8 cellular contexts compared by ENCODE assay signal in the genomic region with DNA sequence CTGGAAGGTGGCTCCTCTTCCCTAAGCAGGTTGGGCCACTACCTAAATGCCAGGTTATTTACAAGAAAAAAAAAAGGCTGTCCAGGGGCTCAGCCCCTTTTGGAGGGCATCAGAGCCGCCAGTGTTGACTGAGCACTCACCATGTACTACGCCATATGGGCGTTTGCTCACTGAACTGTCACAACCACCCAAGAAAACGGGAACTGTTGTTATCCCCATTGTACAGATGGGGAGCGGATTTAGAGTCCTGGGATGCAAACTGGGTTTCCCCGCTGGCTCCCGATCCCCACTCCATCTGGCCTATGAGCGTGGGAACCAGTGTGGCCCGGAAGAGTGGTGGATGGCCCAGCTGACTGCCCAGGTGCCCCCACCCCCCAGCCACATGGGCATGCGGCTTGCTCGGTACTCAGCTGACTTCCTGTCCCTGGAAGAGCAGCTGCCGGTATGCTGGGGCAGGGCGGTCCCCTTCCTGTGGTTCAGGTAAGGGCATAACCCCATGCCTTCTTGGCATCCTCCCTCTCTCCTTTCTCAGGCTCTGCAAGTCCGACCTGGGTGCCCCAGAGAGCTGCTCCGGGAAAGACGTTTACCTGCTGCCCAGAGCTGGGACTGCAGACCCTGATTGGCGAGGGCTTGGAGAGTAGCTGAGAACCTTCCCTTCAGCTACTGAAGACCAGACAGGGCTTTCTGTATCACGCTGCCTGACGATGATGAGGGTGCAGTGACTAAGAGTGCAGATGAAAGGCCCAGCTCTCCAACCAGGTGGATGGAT. TPM values are rescaled to one million over a fixed set of nuclear protein-coding genes. Genes with fewer than 3 reads are reported as not detected.
DNase-seq lines count a peak whose midpoint lies in the region; ATAC-seq, FAIRE-seq and TF ChIP-seq lines count a peak whose summit lies in the region.
"Had no signal": no experiment of that assay in that cellular context is flagged by ENCODE, and none has a peak within 500 bp of the region (broad histone marks: within the 10 kb centered on the region; RNA-seq: fewer than 3 reads in every experiment).

No MANE protein-coding gene starts in this region.

- H3K4me1 ChIP-seq in psoas muscle = peaks cover 63% of the 10 kb centered on the region

- no peaks in the 10 kb centered on the region for H3K27me3 ChIP-seq in dorsolateral prefrontal cortex
- H3K27me3 ChIP-seq in psoas muscle (ENCODE audit: insufficient read depth in 3 of 3, low read length in 2 of 3) = no peaks in the 10 kb centered on the region

- no peaks in the 10 kb centered on the region for H3K9me3 ChIP-seq in psoas muscle

- 67 to 71% (median 69%) methylated on average over 19 of the region's 19 CpGs for WGBS in psoas muscle, 3 donors

- FAIRE-seq in HTR-8/SVneo (lab: Jason Lieb, UNC) = peak; percentile 44

- H3K36me3 ChIP-seq in psoas muscle (ENCODE audit: insufficient read depth in 1 of 2, low read depth in 1 of 2) = no peaks in the 10 kb centered on the region

- TF ChIP-seq CTCF in dorsolateral prefrontal cortex (IDR thresholded peaks at IDR 0.05 in 54 of 56, conservative IDR thresholded peaks at IDR 0.05 in 2 of 56; ENCODE audit: low read depth in 1 of 56, partially characterized antibody in 56 of 56) (no peak), psoas muscle (IDR thresholded peaks at IDR 0.05) (no peak)

- H3K4me3 ChIP-seq in dorsolateral prefrontal cortex (no peak overlapping the region), psoas muscle (peak overlapping the region; percentile 56)
- H3K4me3 ChIP-seq: SK-N-MC had no signal

- ATAC-seq in activated CD4-positive, CD25-positive, alpha-beta regulatory T cell treated with anti-CD3 and anti-CD28 coated beads, Interleukin-2, amount 50 U/mL, for 24 hours = peak; percentile 70 to 74
- no peak for ATAC-seq in psoas muscle

- DNase-seq in HTR-8/SVneo (ENCODE audit: insufficient read length, low spot score) (no peak), dorsolateral prefrontal cortex (no peak), psoas muscle (no peak), AG20443 (ENCODE audit: low spot score) (no peak), NCI-H2196 (lab: John Stamatoyannopoulos, UW; ENCODE audit: unreplicated experiment) (no peak), head of caudate nucleus (no peak)

- H3K27ac ChIP-seq in dorsolateral prefrontal cortex = peak overlapping the region in 46 of 59 donors; percentile 5 to 95 (median 86)
- peak overlapping the region; percentile 98 for H3K27ac ChIP-seq in psoas muscle
- H3K27ac ChIP-seq: SK-N-MC had no signal

- intact Hi-C loops in dorsolateral prefrontal cortex (cut with DNase I) (loop anchor here (1.0 to 5.0 kb wide), 3 partner anchors 17 to 79 kb away; partner anchors contain the start of genes PGS1 (in 1 of the 2) and SOCS3 (in 1 of the 2)), psoas muscle (cut with DNase I) (no loop called here), head of caudate nucleus (cut with DNase I) (no loop called here)

RNA-seq across cellular contexts. Expression of gene SOCS3, which starts 16.3 kb away (rescaled TPM):
- 100 to 1,000 TPM in 6 of 120 experiments, 10 to 100 TPM in 80, 1 to 10 TPM in 34; 1.7 to 175 (median 17.1) TPM for total RNA-seq in dorsolateral prefrontal cortex
- total RNA-seq in psoas muscle = 10 to 100 TPM in 3 of 4 donors, 1 to 10 TPM in 1; 8.5 to 43.5 (median 23.6) TPM
- polyA plus RNA-seq in psoas muscle = 10 to 100 TPM in 1 of 3 donors, 1 to 10 TPM in 2; 5.3 to 24.4 (median 7.5) TPM

RNA-seq across cellular contexts. Expression of gene PGS1, which starts 34.8 kb away (rescaled TPM):
- 10 to 100 TPM; 40.3 to 89.2 (median 57.6) TPM for total RNA-seq in dorsolateral prefrontal cortex
- 10 to 100 TPM; 15.0 to 24.2 (median 20.3) TPM for total RNA-seq in psoas muscle
- 10 to 100 TPM; 10.2 to 16.3 (median 15.5) TPM for polyA plus RNA-seq in psoas muscle

Comparison
In these comparisons a context has a peak if more than half of its experiments do, and no peak if none do; other contexts are left out.
1. ATAC-seq: peak in activated CD4-positive, CD25-positive, alpha-beta regulatory T cell treated with anti-CD3 and anti-CD28 coated beads, Interleukin-2, amount 50 U/mL, for 24 hours (2 of 2); none in psoas muscle (0 of 4).
2. intact Hi-C loops: an anchor here in dorsolateral prefrontal cortex (1.0 to 5.0 kb wide); none called in psoas muscle and head of caudate nucleus.